In the genomic region with DNA sequence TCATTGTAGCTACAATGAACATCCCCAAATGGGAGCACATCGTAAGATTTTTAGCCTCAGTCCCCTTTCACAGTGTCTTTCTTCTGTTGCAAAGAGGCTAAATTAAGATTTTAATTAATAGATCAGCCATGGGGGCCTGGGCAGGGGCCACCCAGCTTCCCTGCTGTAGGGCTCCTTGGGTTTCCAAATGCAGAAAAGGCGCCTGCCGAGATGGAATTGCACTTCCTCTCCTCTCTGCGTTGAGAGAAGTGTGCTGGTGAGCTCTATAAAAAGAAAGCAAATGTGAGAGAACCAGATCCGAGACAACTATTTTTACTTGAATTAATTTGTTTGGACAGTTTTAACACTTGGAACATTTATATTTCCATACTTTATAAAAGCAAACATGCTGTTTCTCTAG, we compare ENCODE assay signal across 11 cellular contexts.
DNase-seq lines count a peak whose midpoint lies in the region; ATAC-seq and TF ChIP-seq lines count a peak whose summit lies in the region.
"Had no signal": no experiment of that assay in that cellular context is flagged by ENCODE, and none has a peak within 500 bp of the region (broad histone marks: within the 10 kb centered on the region; RNA-seq: fewer than 3 reads in every experiment).

No MANE protein-coding gene starts in this region.

- no peaks in the 10 kb centered on the region for H3K27me3 ChIP-seq in osteoblast (ENCODE audit: insufficient read depth, low read length)
- no peaks in the 10 kb centered on the region for H3K27me3 ChIP-seq in Karpas-422 (ENCODE audit: low read length)

- H3K36me3 ChIP-seq in osteoblast (ENCODE audit: insufficient read depth, low read length) (no peaks in the 10 kb centered on the region), Karpas-422 (ENCODE audit: insufficient read depth, low read length) (no peaks in the 10 kb centered on the region)

- H3K9me3 Mint-ChIP-seq in type B pancreatic cell: no peaks in the 10 kb centered on the region
- peaks cover 8% of the 10 kb centered on the region for H3K9me3 Mint-ChIP-seq in stimulated activated memory B cell treated with anti-CD40 and anti-IgM and Interleukin-4, amounts not matched to agents 10 μg/mL and 1 μg/mL and 100 μg/mL, for 72 hours

- H2AFZ ChIP-seq in osteoblast (ENCODE audit: low read length) (peak overlapping the region; percentile 78), Karpas-422 (ENCODE audit: low read length) (no peak overlapping the region)

- H3K9me2 ChIP-seq in Karpas-422 (replicated peaks; ENCODE audit: insufficient read depth, low read length): no peaks in the 10 kb centered on the region

- H3K4me3 Mint-ChIP-seq in type B pancreatic cell: peak overlapping the region; percentile 15
- H3K4me3 Mint-ChIP-seq in stimulated activated memory B cell treated with anti-CD40 and anti-IgM and Interleukin-4, amounts not matched to agents 10 μg/mL and 1 μg/mL and 100 μg/mL, for 72 hours: no peak overlapping the region
- H3K4me3 Mint-ChIP-seq: activated naive CD8-positive, alpha-beta T cell treated with anti-CD3 and anti-CD28 coated beads for 36 hours had no signal

- H3K4me2 ChIP-seq in osteoblast (ENCODE audit: insufficient read depth, low read length): peak overlapping the region; percentile 53
- H3K4me2 ChIP-seq in Karpas-422 (ENCODE audit: low read depth, low read length, poor library complexity, severe bottlenecking): no peak overlapping the region

- no peak for TF ChIP-seq CTCF in fibroblast of the aortic adventitia (IDR thresholded peaks at IDR 0.05; ENCODE audit: insufficient read depth, low read length)
- no peak for TF ChIP-seq CTCF in osteoblast (IDR thresholded peaks at IDR 0.05; ENCODE audit: extremely low read depth, low read depth, low read length)
- TF ChIP-seq CTCF in type B pancreatic cell (conservative IDR thresholded peaks at IDR 0.05): no peak

- H4K20me1 ChIP-seq in osteoblast (ENCODE audit: insufficient read depth, low read length) (no peaks in the 10 kb centered on the region), Karpas-422 (ENCODE audit: insufficient read depth, low read depth, low read length) (no peaks in the 10 kb centered on the region)

- H3K9ac ChIP-seq in Karpas-422 (ENCODE audit: low read length): no peak overlapping the region

- no peaks in the 10 kb centered on the region for H3K36me3 Mint-ChIP-seq in type B pancreatic cell
- H3K36me3 Mint-ChIP-seq in stimulated activated memory B cell treated with anti-CD40 and anti-IgM and Interleukin-4, amounts not matched to agents 10 μg/mL and 1 μg/mL and 100 μg/mL, for 72 hours: no peaks in the 10 kb centered on the region
- H3K36me3 Mint-ChIP-seq: activated naive CD8-positive, alpha-beta T cell treated with anti-CD3 and anti-CD28 coated beads for 36 hours had no signal

- H3K4me1 Mint-ChIP-seq in type B pancreatic cell (ENCODE audit: unreplicated experiment): peaks cover 53% of the 10 kb centered on the region
- no peaks in the 10 kb centered on the region for H3K4me1 Mint-ChIP-seq in stimulated activated memory B cell treated with anti-CD40 and anti-IgM and Interleukin-4, amounts not matched to agents 10 μg/mL and 1 μg/mL and 100 μg/mL, for 72 hours
- H3K4me1 Mint-ChIP-seq: activated naive CD8-positive, alpha-beta T cell treated with anti-CD3 and anti-CD28 coated beads for 36 hours had no signal

- ATAC-seq in stimulated activated memory B cell treated with anti-CD40 and anti-IgM and Interleukin-4, amounts not matched to agents 10 μg/mL and 1 μg/mL and 100 μg/mL, for 72 hours: no peak

- H3K4me3 ChIP-seq in fibroblast of the aortic adventitia (ENCODE audit: low read depth, low read length) (no peak overlapping the region), osteoblast (ENCODE audit: insufficient read depth, low read length) (peak overlapping the region; percentile 16), Karpas-422 (ENCODE audit: low read length) (no peak overlapping the region)

- DNase-seq in NCI-H1417 (lab: John Stamatoyannopoulos, UW) (peak in 2 of 3 experiments; percentile 59 to 76), NCI-H1417 treated with DMSO at 0.1 percent for 48 hours (lab: John Stamatoyannopoulos, UW) (no peak), fibroblast of the aortic adventitia (ENCODE audit: low read depth) (peak; percentile 30), osteoblast (ENCODE audit: insufficient read length, low spot score, missing footprints) (no peak), type B pancreatic cell (ENCODE audit: extremely low spot score, unreplicated experiment) (no peak), substantia nigra (lab: John Stamatoyannopoulos, UW) (no peak), Karpas-422 (no peak)
- DNase-seq: 8988T; activated CD8-positive, alpha-beta memory T cell treated with anti-CD3 and anti-CD28 coated beads for 24 hours; activated naive CD8-positive, alpha-beta T cell treated with anti-CD3 and anti-CD28 coated beads for 36 hours had no signal

- H3K79me2 ChIP-seq in osteoblast (ENCODE audit: insufficient read depth, low read length): no peaks in the 10 kb centered on the region
- H3K79me2 ChIP-seq in Karpas-422 (ENCODE audit: low read length): no peaks in the 10 kb centered on the region

- peaks cover 49% of the 10 kb centered on the region for H3K4me1 ChIP-seq in osteoblast (ENCODE audit: insufficient read depth, low read length)
- no peaks in the 10 kb centered on the region for H3K4me1 ChIP-seq in Karpas-422 (ENCODE audit: low read length)

- peaks cover 8% of the 10 kb centered on the region for H3K27me3 Mint-ChIP-seq in type B pancreatic cell
- no peaks in the 10 kb centered on the region for H3K27me3 Mint-ChIP-seq in stimulated activated memory B cell treated with anti-CD40 and anti-IgM and Interleukin-4, amounts not matched to agents 10 μg/mL and 1 μg/mL and 100 μg/mL, for 72 hours

- H3K9me3 ChIP-seq in osteoblast (ENCODE audit: low read depth, low read length) (no peaks in the 10 kb centered on the region), Karpas-422 (ENCODE audit: low read length) (no peaks in the 10 kb centered on the region)

- peak overlapping the region; percentile 6 for H3K27ac Mint-ChIP-seq in type B pancreatic cell
- no peak overlapping the region for H3K27ac Mint-ChIP-seq in stimulated activated memory B cell treated with anti-CD40 and anti-IgM and Interleukin-4, amounts not matched to agents 10 μg/mL and 1 μg/mL and 100 μg/mL, for 72 hours
- H3K27ac Mint-ChIP-seq: activated naive CD8-positive, alpha-beta T cell treated with anti-CD3 and anti-CD28 coated beads for 36 hours had no signal

- H3K27ac ChIP-seq in osteoblast (ENCODE audit: low read depth, low read length): peak overlapping the region; percentile 64
- H3K27ac ChIP-seq in substantia nigra (ENCODE audit: low read depth, low read length, poor library complexity, severe bottlenecking): no peak overlapping the region
- no peak overlapping the region for H3K27ac ChIP-seq in Karpas-422 (ENCODE audit: low read length)

Comparison
In these comparisons a context has a peak if more than half of its experiments do, and no peak if none do; other contexts are left out.
1. DNase-seq: peak in NCI-H1417 (2 of 3) and fibroblast of the aortic adventitia (single experiment); none in NCI-H1417 treated with DMSO at 0.1 percent for 48 hours (single experiment), osteoblast (single experiment), type B pancreatic cell (single experiment), substantia nigra (0 of 49) and Karpas-422 (single experiment).